8 cellular contexts compared by ENCODE assay signal in genomic region chr1:66371233-66372005, GRCh38.
DNase-seq lines count a peak whose midpoint lies in the region; ATAC-seq, FAIRE-seq and TF ChIP-seq lines count a peak whose summit lies in the region.

No MANE protein-coding gene starts in this region.

- no peak for FAIRE-seq in D721Med (lab: Jason Lieb, UNC)

- TF ChIP-seq CTCF in AG10803 (conservative IDR thresholded peaks at IDR 0.05; ENCODE audit: low read length) (0 out of 2 replicates have a peak, but pooled peaks have one; percentile 1), left ventricle myocardium inferior (IDR thresholded peaks at IDR 0.05; ENCODE audit: borderline replicate concordance) (no peak), vagina (IDR thresholded peaks at IDR 0.05) (no peak), D721Med (IDR thresholded peaks at IDR 0.05; ENCODE audit: insufficient read depth, missing control alignments) (no peak)

- H3K36me3 ChIP-seq in left ventricle myocardium inferior (peaks cover 56% of the 10 kb centered on the region), vagina (peaks cover 0 to 5% of the 10 kb centered on the region in 2 donors)

- peak overlapping the region; percentile 73 for H3K27ac Mint-ChIP-seq in T-helper 1 cell treated with Interleukin-12 subunit alpha and Interleukin-12 subunit beta and Interleukin-4 antibody, amounts not matched to agents 30 μg/mL and 1 μg/mL, for 36 hours

- H3K9me3 ChIP-seq in left ventricle myocardium inferior (replicated peaks) (no peaks in the 10 kb centered on the region), vagina (no peaks in the 10 kb centered on the region)

- peaks cover 68% of the 10 kb centered on the region for H3K4me1 Mint-ChIP-seq in T-helper 1 cell treated with Interleukin-12 subunit alpha and Interleukin-12 subunit beta and Interleukin-4 antibody, amounts not matched to agents 30 μg/mL and 1 μg/mL, for 36 hours (ENCODE audit: low read depth)

- no peaks in the 10 kb centered on the region for H3K27me3 Mint-ChIP-seq in T-helper 1 cell treated with Interleukin-12 subunit alpha and Interleukin-12 subunit beta and Interleukin-4 antibody, amounts not matched to agents 30 μg/mL and 1 μg/mL, for 36 hours (ENCODE audit: low read depth)

- no peak for TF ChIP-seq POLR2A in vagina (IDR thresholded peaks at IDR 0.05)

- CTCF ChIA-PET in HEK293T (lab: Yijun Ruan, JAX), result no interaction called here

- peaks cover 59% of the 10 kb centered on the region for H3K36me3 Mint-ChIP-seq in T-helper 1 cell treated with Interleukin-12 subunit alpha and Interleukin-12 subunit beta and Interleukin-4 antibody, amounts not matched to agents 30 μg/mL and 1 μg/mL, for 36 hours (ENCODE audit: low read depth)

- peak; percentile 19 for ATAC-seq in GM21381 (IDR thresholded peaks at IDR 0.05; ENCODE audit: unreplicated experiment)

- POLR2A ChIA-PET in HEK293T (lab: Yijun Ruan, JAX), result no interaction called here

- H3K4me3 Mint-ChIP-seq in T-helper 1 cell treated with Interleukin-12 subunit alpha and Interleukin-12 subunit beta and Interleukin-4 antibody, amounts not matched to agents 30 μg/mL and 1 μg/mL, for 36 hours, result peak overlapping the region; percentile 50

- H3K27ac ChIP-seq in left ventricle myocardium inferior (replicated peaks) (peak overlapping the region; percentile 66), vagina (peak overlapping the region; percentile 31)

- H3K4me1 ChIP-seq in left ventricle myocardium inferior (peaks cover 63% of the 10 kb centered on the region), vagina (peaks cover 26% of the 10 kb centered on the region)

- no peaks in the 10 kb centered on the region for H3K9me3 Mint-ChIP-seq in T-helper 1 cell treated with Interleukin-12 subunit alpha and Interleukin-12 subunit beta and Interleukin-4 antibody, amounts not matched to agents 30 μg/mL and 1 μg/mL, for 36 hours

- peak; percentile 82 for DNase-seq in AG10803 (ENCODE audit: low read depth)
- DNase-seq in left ventricle myocardium inferior, result no peak
- DNase-seq in vagina (ENCODE audit: extremely low spot score in 2 of 2), result no peak
- DNase-seq in HEK293T (ENCODE audit: extremely low spot score), result no peak
- no peak for DNase-seq in D721Med (ENCODE audit: insufficient read length, low spot score)
- DNase-seq in midbrain (lab: John Stamatoyannopoulos, UW), result no peak

- H3K27me3 ChIP-seq in left ventricle myocardium inferior (ENCODE audit: low read depth) (no peaks in the 10 kb centered on the region), vagina (no peaks in the 10 kb centered on the region)

- intact Hi-C loops in left ventricle myocardium inferior (cut with micrococcal nuclease) (no loop called here), vagina (cut with DNase I) (loop anchor here (5.0 kb wide), 1 partner anchor 1466 kb away; no protein-coding TSS in a partner anchor)

- H3K4me3 ChIP-seq in AG10803 (ENCODE audit: low read length) (no peak overlapping the region), left ventricle myocardium inferior (no peak overlapping the region), vagina (no peak overlapping the region)

TF ChIP-seq in HEK293T, 16 proteins besides CTCF, POLR2A, EP300 and RAD21:
- TF ChIP-seq BHLHE40 (IDR thresholded peaks at IDR 0.05; ENCODE audit: borderline replicate concordance) (no peak), TARDBP (IDR thresholded peaks at IDR 0.05) (no peak), FOXM1 (IDR thresholded peaks at IDR 0.05; ENCODE audit: borderline replicate concordance) (no peak), ZNF384 (IDR thresholded peaks at IDR 0.05) (no peak), ARNT (IDR thresholded peaks at IDR 0.05) (no peak), HDGF (IDR thresholded peaks at IDR 0.05; ENCODE audit: borderline replicate concordance) (no peak), L3MBTL2 (conservative IDR thresholded peaks at IDR 0.05) (no peak), FOXA1 (IDR thresholded peaks at IDR 0.05) (no peak), CTBP1 (IDR thresholded peaks at IDR 0.05; ENCODE audit: borderline replicate concordance) (no peak), FOXK2 (IDR thresholded peaks at IDR 0.05) (no peak), NFRKB (IDR thresholded peaks at IDR 0.05) (no peak), PKNOX1 (IDR thresholded peaks at IDR 0.05) (no peak)
